Comparison of ENCODE assay signal across 1 cellular context in genomic region chr13:67390462-67391093, GRCh38.
TF ChIP-seq lines count a peak whose summit lies in the region.

No MANE protein-coding gene starts in this region.

TF ChIP-seq in SK-N-SH treated with all-trans-retinoic acid at 6 μM for 48 hours, 23 proteins besides CTCF, POLR2A, EP300 and RAD21:
- TF ChIP-seq TSHZ2 (CRISPR knock-in tag; IDR thresholded peaks at IDR 0.05) (no peak), POU6F1 (CRISPR knock-in tag; IDR thresholded peaks at IDR 0.05; ENCODE audit: borderline replicate concordance, low read depth) (no peak), ISL1 (CRISPR knock-in tag; IDR thresholded peaks at IDR 0.05) (no peak), ZNF70 (CRISPR knock-in tag; IDR thresholded peaks at IDR 0.05) (no peak), ZFP30 (CRISPR knock-in tag; IDR thresholded peaks at IDR 0.05) (no peak), ZC3H10 (CRISPR knock-in tag; IDR thresholded peaks at IDR 0.05) (no peak), TOX (CRISPR knock-in tag; IDR thresholded peaks at IDR 0.05; ENCODE audit: borderline replicate concordance) (no peak), OSR1 (CRISPR knock-in tag; IDR thresholded peaks at IDR 0.05) (no peak), PPARA (CRISPR knock-in tag; IDR thresholded peaks at IDR 0.05; ENCODE audit: borderline replicate concordance) (no peak), PATZ1 (CRISPR knock-in tag; IDR thresholded peaks at IDR 0.05; ENCODE audit: borderline replicate concordance) (no peak), ZNF565 (CRISPR knock-in tag; conservative IDR thresholded peaks at IDR 0.05; ENCODE audit: low read depth) (no peak), ZNF8 (CRISPR knock-in tag; IDR thresholded peaks at IDR 0.05) (no peak), RARB (CRISPR knock-in tag; IDR thresholded peaks at IDR 0.05) (no peak), ZFP3 (CRISPR knock-in tag; IDR thresholded peaks at IDR 0.05) (no peak), GLIS3 (CRISPR knock-in tag; IDR thresholded peaks at IDR 0.05) (no peak), CSDC2 (CRISPR knock-in tag; IDR thresholded peaks at IDR 0.05) (no peak), SNAI2 (CRISPR knock-in tag; IDR thresholded peaks at IDR 0.05) (no peak)
